In genomic region chr4:94525993-94526740, GRCh38 we compare ENCODE assay signal across 9 cellular contexts.
DNase-seq lines count a peak whose midpoint lies in the region; ATAC-seq and TF ChIP-seq lines count a peak whose summit lies in the region.
"Had no signal": no experiment of that assay in that cellular context is flagged by ENCODE, and none has a peak within 500 bp of the region (broad histone marks: within the 10 kb centered on the region; RNA-seq: fewer than 3 reads in every experiment).

No MANE protein-coding gene starts in this region.

- TF ChIP-seq CTCF in A673 (conservative IDR thresholded peaks at IDR 0.05; ENCODE audit: low read depth, low read length) (no peak), KMS-11 (conservative IDR thresholded peaks at IDR 0.05; ENCODE audit: low read depth, low read length) (no peak), hepatocyte (IDR thresholded peaks at IDR 0.05; ENCODE audit: poor library complexity) (no peak)

- H3K9me2 ChIP-seq in hepatocyte (replicated peaks; ENCODE audit: insufficient read depth) = no peaks in the 10 kb centered on the region

- H3K27me3 Mint-ChIP-seq in CD8-positive, alpha-beta memory T cell = no peaks in the 10 kb centered on the region

- H3K4me1 ChIP-seq in A673 (ENCODE audit: insufficient read depth, low read length, poor library complexity, severe bottlenecking) (peaks cover 35% of the 10 kb centered on the region), KMS-11 (ENCODE audit: low read depth, poor library complexity, severe bottlenecking) (peaks cover 10% of the 10 kb centered on the region), hepatocyte (ENCODE audit: insufficient read depth) (peaks cover 7% of the 10 kb centered on the region)
- H3K4me1 ChIP-seq in CD8-positive, alpha-beta memory T cell (ENCODE audit: insufficient read depth, low read length) = no peaks in the 10 kb centered on the region

- DNase-seq in A673 (ENCODE audit: low spot score) (peak; percentile 45), hepatocyte (ENCODE audit: low spot score) (no peak), cerebellar nuclear complex (lab: John Stamatoyannopoulos, UW) (no peak), glomerular visceral epithelial cell (ENCODE audit: extremely low spot score) (no peak), DMS114 treated with DMSO at 0.1 percent for 48 hours (lab: John Stamatoyannopoulos, UW; ENCODE audit: unreplicated experiment) (no peak)
- no peak for DNase-seq in CD8-positive, alpha-beta memory T cell
- DNase-seq: HCEC 1CT had no signal

- POLR2A ChIA-PET in A673 (lab: Charles Lee; ENCODE audit: low non-redundant PET) = no interaction called here
- POLR2A ChIA-PET in CD8-positive, alpha-beta memory T cell (lab: Charles Lee) = no interaction called here

- H3K4me3 ChIP-seq in A673 (ENCODE audit: low read depth, low read length, poor library complexity, severe bottlenecking) (peak overlapping the region; percentile 21), KMS-11 (IDR thresholded peaks at IDR 0.05; ENCODE audit: insufficient read depth, low read depth, low read length) (no peak overlapping the region), hepatocyte (no peak overlapping the region)
- no peak overlapping the region for H3K4me3 ChIP-seq in CD8-positive, alpha-beta memory T cell (ENCODE audit: low read length)

- 41% methylated on average over 3 of the region's 3 CpGs for WGBS in hepatocyte (ENCODE audit: low lambda C conversion rate, missing lambda C conversion rate)

- H3K4me2 ChIP-seq in KMS-11 = peak overlapping the region; percentile 31; the same call in 1 of the 2 replicates
- peak overlapping the region; percentile 30 for H3K4me2 ChIP-seq in hepatocyte

- H3K27me3 ChIP-seq in A673 (replicated peaks; ENCODE audit: insufficient read depth, low read depth, low read length, poor library complexity) (no peaks in the 10 kb centered on the region), KMS-11 (ENCODE audit: insufficient read depth, low read depth) (no peaks in the 10 kb centered on the region), hepatocyte (no peaks in the 10 kb centered on the region)
- no peaks in the 10 kb centered on the region for H3K27me3 ChIP-seq in CD8-positive, alpha-beta memory T cell (ENCODE audit: insufficient read depth, low read length, poor library complexity, severe bottlenecking)

- TSS peak; percentile 13 for BruUV-seq in A673 (replicated peaks; lab: Mats Ljungman, UMichigan)

- H3K27ac ChIP-seq in A673 (ENCODE audit: low read depth, low read length, poor library complexity, severe bottlenecking) (peak overlapping the region; percentile 68), KMS-11 (no peak overlapping the region), hepatocyte (no peak overlapping the region)
- H3K27ac ChIP-seq in CD8-positive, alpha-beta memory T cell (ENCODE audit: low read depth, low read length) = no peak overlapping the region

- no peaks in the 10 kb centered on the region for H3K79me2 ChIP-seq in KMS-11 (ENCODE audit: insufficient read depth, low read depth)
- H3K79me2 ChIP-seq in hepatocyte = peaks cover 18% of the 10 kb centered on the region

- no peaks in the 10 kb centered on the region for H3K36me3 ChIP-seq in A673 (ENCODE audit: insufficient read depth, low read length, poor library complexity, severe bottlenecking)
- no peaks in the 10 kb centered on the region for H3K36me3 ChIP-seq in KMS-11 (ENCODE audit: insufficient read depth)
- no peaks in the 10 kb centered on the region for H3K36me3 ChIP-seq in hepatocyte (replicated peaks; ENCODE audit: insufficient read depth, low read depth)
- no peaks in the 10 kb centered on the region for H3K36me3 ChIP-seq in CD8-positive, alpha-beta memory T cell (ENCODE audit: insufficient read depth, low read length)

- no peaks in the 10 kb centered on the region for H3K9me3 Mint-ChIP-seq in CD8-positive, alpha-beta memory T cell

- no peak overlapping the region for H2AFZ ChIP-seq in KMS-11 (ENCODE audit: low read depth)
- H2AFZ ChIP-seq in hepatocyte = no peak overlapping the region

- intact Hi-C loops in A673 (cut with micrococcal nuclease; ENCODE audit: unreplicated experiment) = no loop called here

- H3K4me1 Mint-ChIP-seq in CD8-positive, alpha-beta memory T cell = peaks cover 0 to 2% (median 2%) of the 10 kb centered on the region in 3 donors

- peak overlapping the region in 1 of 8 donors; percentile 65 for H3K27ac Mint-ChIP-seq in CD8-positive, alpha-beta memory T cell

- H3K9me3 ChIP-seq in A673 (ENCODE audit: low read depth, low read length, poor library complexity, severe bottlenecking) = no peaks in the 10 kb centered on the region
- no peaks in the 10 kb centered on the region for H3K9me3 ChIP-seq in hepatocyte (ENCODE audit: low read depth)
- H3K9me3 ChIP-seq in CD8-positive, alpha-beta memory T cell (ENCODE audit: low read length) = no peaks in the 10 kb centered on the region

- ATAC-seq in GM21515 (IDR thresholded peaks at IDR 0.05; ENCODE audit: unreplicated experiment) = peak; percentile 69

- H4K20me1 ChIP-seq in KMS-11 (ENCODE audit: insufficient read depth) (no peaks in the 10 kb centered on the region), hepatocyte (ENCODE audit: insufficient read depth, poor library complexity, severe bottlenecking) (no peaks in the 10 kb centered on the region)

- CTCF ChIA-PET in A673 (lab: Charles Lee) = no interaction called here
- CTCF ChIA-PET in CD8-positive, alpha-beta memory T cell (lab: Charles Lee) = no interaction called here

- H3K9ac ChIP-seq in KMS-11 = no peak overlapping the region

- no peak overlapping the region for H3K4me3 Mint-ChIP-seq in CD8-positive, alpha-beta memory T cell

- peaks cover 4 to 9% (median 9%) of the 10 kb centered on the region in 3 donors for H3K36me3 Mint-ChIP-seq in CD8-positive, alpha-beta memory T cell
